ENCODE assay signal across 1 cellular context in the genomic region with DNA sequence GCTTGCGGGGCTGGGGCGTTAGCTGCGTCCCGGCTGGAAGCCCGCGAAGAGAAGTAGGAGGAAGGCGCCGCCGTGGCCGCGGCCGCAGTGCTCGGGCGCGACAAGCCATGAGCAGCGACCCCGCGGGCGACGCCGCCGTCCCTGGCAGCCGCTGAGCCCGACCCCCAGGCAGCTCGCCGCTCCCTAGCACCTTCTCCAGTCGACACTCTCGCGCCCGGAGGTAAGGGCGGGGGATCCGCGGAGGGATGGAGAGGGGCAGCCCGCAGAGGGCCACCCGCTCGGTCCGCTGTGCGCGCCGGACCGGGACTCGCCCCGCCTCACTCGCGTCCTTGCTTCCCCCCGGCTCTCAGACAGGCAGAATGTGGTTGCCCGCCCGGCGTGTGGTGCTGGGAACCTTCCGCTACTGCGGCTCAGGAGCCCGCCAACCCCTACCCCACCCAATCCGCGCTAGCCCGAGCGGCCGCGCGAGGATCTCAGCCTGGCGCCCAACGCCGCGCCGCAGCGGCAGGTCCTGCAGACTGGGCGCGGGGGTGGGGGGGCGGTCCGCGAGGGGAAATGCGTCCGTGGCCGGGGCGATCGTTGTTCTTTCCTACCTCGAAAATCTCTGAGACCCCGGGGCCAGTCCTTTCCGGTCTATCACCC.
TF ChIP-seq lines count a peak whose summit lies in the region.

Gene LRRC8C (plus strand): TSS at position 18 of the 642 bp plus-strand sequence. CDS start 53,354 bp downstream, outside the sequence.

TF ChIP-seq in HepG2, 621 proteins besides CTCF, POLR2A, EP300 and RAD21 (continued from another document):
- TF ChIP-seq, protein P1, sequence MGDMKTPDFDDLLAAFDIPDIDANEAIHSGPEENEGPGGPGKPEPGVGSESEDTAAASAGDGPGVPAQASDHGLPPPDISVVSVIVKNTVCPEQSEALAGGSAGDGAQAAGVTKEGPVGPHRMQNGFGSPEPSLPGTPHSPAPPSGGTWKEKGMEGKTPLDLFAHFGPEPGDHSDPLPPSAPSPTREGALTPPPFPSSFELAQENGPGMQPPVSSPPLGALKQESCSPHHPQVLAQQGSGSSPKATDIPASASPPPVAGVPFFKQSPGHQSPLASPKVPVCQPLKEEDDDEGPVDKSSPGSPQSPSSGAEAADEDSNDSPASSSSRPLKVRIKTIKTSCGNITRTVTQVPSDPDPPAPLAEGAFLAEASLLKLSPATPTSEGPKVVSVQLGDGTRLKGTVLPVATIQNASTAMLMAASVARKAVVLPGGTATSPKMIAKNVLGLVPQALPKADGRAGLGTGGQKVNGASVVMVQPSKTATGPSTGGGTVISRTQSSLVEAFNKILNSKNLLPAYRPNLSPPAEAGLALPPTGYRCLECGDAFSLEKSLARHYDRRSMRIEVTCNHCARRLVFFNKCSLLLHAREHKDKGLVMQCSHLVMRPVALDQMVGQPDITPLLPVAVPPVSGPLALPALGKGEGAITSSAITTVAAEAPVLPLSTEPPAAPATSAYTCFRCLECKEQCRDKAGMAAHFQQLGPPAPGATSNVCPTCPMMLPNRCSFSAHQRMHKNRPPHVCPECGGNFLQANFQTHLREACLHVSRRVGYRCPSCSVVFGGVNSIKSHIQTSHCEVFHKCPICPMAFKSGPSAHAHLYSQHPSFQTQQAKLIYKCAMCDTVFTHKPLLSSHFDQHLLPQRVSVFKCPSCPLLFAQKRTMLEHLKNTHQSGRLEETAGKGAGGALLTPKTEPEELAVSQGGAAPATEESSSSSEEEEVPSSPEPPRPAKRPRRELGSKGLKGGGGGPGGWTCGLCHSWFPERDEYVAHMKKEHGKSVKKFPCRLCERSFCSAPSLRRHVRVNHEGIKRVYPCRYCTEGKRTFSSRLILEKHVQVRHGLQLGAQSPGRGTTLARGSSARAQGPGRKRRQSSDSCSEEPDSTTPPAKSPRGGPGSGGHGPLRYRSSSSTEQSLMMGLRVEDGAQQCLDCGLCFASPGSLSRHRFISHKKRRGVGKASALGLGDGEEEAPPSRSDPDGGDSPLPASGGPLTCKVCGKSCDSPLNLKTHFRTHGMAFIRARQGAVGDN (CRISPR knock-in tag; IDR thresholded peaks at IDR 0.05) = peak; percentile 67
- TF ChIP-seq, protein P2, sequence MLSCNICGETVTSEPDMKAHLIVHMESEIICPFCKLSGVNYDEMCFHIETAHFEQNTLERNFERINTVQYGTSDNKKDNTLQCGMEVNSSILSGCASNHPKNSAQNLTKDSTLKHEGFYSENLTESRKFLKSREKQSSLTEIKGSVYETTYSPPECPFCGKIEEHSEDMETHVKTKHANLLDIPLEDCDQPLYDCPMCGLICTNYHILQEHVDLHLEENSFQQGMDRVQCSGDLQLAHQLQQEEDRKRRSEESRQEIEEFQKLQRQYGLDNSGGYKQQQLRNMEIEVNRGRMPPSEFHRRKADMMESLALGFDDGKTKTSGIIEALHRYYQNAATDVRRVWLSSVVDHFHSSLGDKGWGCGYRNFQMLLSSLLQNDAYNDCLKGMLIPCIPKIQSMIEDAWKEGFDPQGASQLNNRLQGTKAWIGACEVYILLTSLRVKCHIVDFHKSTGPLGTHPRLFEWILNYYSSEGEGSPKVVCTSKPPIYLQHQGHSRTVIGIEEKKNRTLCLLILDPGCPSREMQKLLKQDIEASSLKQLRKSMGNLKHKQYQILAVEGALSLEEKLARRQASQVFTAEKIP (CRISPR knock-in tag; IDR thresholded peaks at IDR 0.05; ENCODE audit: borderline replicate concordance) = no peak
TF ChIP-seq in HepG2: peak in this region for 28.
